ENCODE assay signal across 2 cellular contexts in the genomic region with DNA sequence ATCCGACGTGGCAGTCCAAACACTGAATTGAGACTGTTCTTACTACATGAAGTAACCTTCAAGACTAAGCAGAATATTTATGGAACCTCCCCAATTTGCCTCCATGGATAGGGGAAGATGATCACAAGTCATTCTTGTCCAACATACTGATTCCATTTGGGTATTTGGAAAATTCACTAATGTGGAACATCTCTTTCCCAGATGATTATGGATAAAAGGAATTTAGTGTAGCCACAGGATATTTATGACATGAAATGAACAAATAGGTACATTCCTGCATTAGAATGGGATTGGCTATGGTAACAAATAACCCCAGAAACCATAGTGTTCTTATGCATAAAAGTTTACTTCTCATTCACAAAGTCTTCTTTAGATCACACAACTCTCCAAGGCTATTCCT.
TF ChIP-seq lines count a peak whose summit lies in the region.

No MANE protein-coding gene starts in this region.

TF ChIP-seq in SK-N-SH treated with all-trans-retinoic acid at 6 μM for 48 hours, 23 proteins besides CTCF, POLR2A, EP300 and RAD21 (continued from another document):
- TF ChIP-seq TSHZ2 (CRISPR knock-in tag; IDR thresholded peaks at IDR 0.05) = no peak
- no peak for TF ChIP-seq PPARA (CRISPR knock-in tag; IDR thresholded peaks at IDR 0.05; ENCODE audit: borderline replicate concordance)
- no peak for TF ChIP-seq ZNF565 (CRISPR knock-in tag; conservative IDR thresholded peaks at IDR 0.05; ENCODE audit: low read depth)
- TF ChIP-seq, protein P1, sequence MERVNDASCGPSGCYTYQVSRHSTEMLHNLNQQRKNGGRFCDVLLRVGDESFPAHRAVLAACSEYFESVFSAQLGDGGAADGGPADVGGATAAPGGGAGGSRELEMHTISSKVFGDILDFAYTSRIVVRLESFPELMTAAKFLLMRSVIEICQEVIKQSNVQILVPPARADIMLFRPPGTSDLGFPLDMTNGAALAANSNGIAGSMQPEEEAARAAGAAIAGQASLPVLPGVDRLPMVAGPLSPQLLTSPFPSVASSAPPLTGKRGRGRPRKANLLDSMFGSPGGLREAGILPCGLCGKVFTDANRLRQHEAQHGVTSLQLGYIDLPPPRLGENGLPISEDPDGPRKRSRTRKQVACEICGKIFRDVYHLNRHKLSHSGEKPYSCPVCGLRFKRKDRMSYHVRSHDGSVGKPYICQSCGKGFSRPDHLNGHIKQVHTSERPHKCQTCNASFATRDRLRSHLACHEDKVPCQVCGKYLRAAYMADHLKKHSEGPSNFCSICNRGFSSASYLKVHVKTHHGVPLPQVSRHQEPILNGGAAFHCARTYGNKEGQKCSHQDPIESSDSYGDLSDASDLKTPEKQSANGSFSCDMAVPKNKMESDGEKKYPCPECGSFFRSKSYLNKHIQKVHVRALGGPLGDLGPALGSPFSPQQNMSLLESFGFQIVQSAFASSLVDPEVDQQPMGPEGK (CRISPR knock-in tag; IDR thresholded peaks at IDR 0.05; ENCODE audit: borderline replicate concordance) = no peak
- no peak for TF ChIP-seq ZC3H10 (CRISPR knock-in tag; IDR thresholded peaks at IDR 0.05)
- TF ChIP-seq TOX (CRISPR knock-in tag; IDR thresholded peaks at IDR 0.05; ENCODE audit: borderline replicate concordance) = no peak
- TF ChIP-seq OSR1 (CRISPR knock-in tag; IDR thresholded peaks at IDR 0.05) = no peak
- no peak for TF ChIP-seq GLIS3 (CRISPR knock-in tag; IDR thresholded peaks at IDR 0.05)
- no peak for TF ChIP-seq ZNF8 (CRISPR knock-in tag; IDR thresholded peaks at IDR 0.05)
- no peak for TF ChIP-seq SNAI2 (CRISPR knock-in tag; IDR thresholded peaks at IDR 0.05)
- TF ChIP-seq ARNTL (CRISPR knock-in tag; IDR thresholded peaks at IDR 0.05; ENCODE audit: borderline replicate concordance, low read depth) = no peak

TF ChIP-seq in IMR-90, 13 proteins besides CTCF, POLR2A, EP300 and RAD21 (continued from another document):
- no peak for TF ChIP-seq MAFK (IDR thresholded peaks at IDR 0.05; ENCODE audit: low read depth, low read length)
- TF ChIP-seq MXI1 (IDR thresholded peaks at IDR 0.05; ENCODE audit: borderline replicate concordance, low read depth, low read length) = no peak
- TF ChIP-seq CEBPB (IDR thresholded peaks at IDR 0.05; ENCODE audit: low read depth, low read length) = no peak
- TF ChIP-seq NFE2L2 (IDR thresholded peaks at IDR 0.05; ENCODE audit: low read depth, low read length) = no peak
- TF ChIP-seq ELK1 (IDR thresholded peaks at IDR 0.05; ENCODE audit: borderline replicate concordance, low read depth, low read length) = no peak
- no peak for TF ChIP-seq FOS (IDR thresholded peaks at IDR 0.05; ENCODE audit: low read depth, low read length)
- no peak for TF ChIP-seq SMC3 (IDR thresholded peaks at IDR 0.05; ENCODE audit: low read depth, low read length)
- no peak for TF ChIP-seq CHD1 (IDR thresholded peaks at IDR 0.05; ENCODE audit: low read depth, low read length)
